In the genomic region with DNA sequence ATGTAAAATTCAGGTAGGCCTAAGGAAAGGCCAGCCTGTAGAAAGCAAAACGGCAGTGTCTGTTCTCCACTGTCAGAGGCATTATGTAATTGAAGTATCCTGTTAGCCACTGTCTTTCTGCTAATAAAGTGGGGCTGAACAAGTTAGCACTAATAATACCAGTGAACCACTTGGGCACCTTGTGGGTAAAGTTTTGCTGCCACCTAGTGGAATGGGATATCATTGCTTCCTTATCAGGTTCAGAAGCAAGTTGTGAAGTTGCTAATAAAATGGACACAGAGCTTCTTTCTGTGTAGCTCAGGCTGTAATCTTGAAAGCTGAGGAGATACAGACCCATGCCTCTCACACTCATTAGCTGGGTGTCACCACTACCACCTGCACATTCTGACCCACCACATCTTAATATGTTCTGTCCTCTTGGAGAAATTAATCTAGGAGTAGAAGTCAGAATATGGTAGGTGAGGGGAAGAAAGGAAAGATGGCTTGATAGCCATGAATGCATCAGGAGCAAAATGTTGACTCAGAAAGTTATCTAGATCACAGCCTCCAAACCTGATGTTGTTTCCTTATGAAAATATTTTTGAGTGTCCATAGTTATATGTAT, we compare ENCODE assay signal across 8 cellular contexts.
DNase-seq lines count a peak whose midpoint lies in the region; ATAC-seq, FAIRE-seq and TF ChIP-seq lines count a peak whose summit lies in the region.

No MANE protein-coding gene starts in this region.

- no peaks in the 10 kb centered on the region for H3K9me2 ChIP-seq in GM23248 (ENCODE audit: insufficient read depth)

- in situ Hi-C loops in GM23248 (cut with MboI): loop anchor here (5.0 to 10.0 kb wide), 2 partner anchors 51 to 316 kb away; no protein-coding TSS in a partner anchor
- in situ Hi-C loops in SK-MEL-5 (cut with HindIII; ENCODE audit: low pct_unique_long_range_greater_than_20kb, low sequenced_read_pairs): loop anchor here (25.0 kb wide), 1 partner anchor 336 kb away; no protein-coding TSS in a partner anchor
- in situ Hi-C loops in mammary epithelial cell (cut with MboI; ENCODE audit: low sequenced_read_pairs in 2 of 2): loop anchor here in 1 of 2 donors (25.0 kb wide), 1 partner anchor 1236 kb away; no protein-coding TSS in a partner anchor

- H3K9me3 ChIP-seq in GM23248 (ENCODE audit: low read depth) (no peaks in the 10 kb centered on the region), mammary epithelial cell (replicated peaks; ENCODE audit: insufficient read depth, low read length) (no peaks in the 10 kb centered on the region), keratinocyte (ENCODE audit: control insufficient read depth, low read depth, low read length) (no peaks in the 10 kb centered on the region)

- BruUV-seq in mammary epithelial cell (replicated peaks; lab: Mats Ljungman, UMichigan): no TSS peak

- CTCF ChIA-PET in mammary epithelial cell (lab: Charles Lee; ENCODE audit: low non-redundant PET): interaction anchor here (0.5 to 1.0 kb wide), 4 partner anchors 59 to 343 kb away, joined by 3 to 6 read pairs (median 4); no protein-coding TSS in a partner anchor

- no peak overlapping the region for H3K27ac ChIP-seq in GM23248
- H3K27ac ChIP-seq in mammary epithelial cell (ENCODE audit: insufficient read depth, low read depth, low read length): no peak overlapping the region
- no peak overlapping the region for H3K27ac ChIP-seq in keratinocyte (ENCODE audit: control insufficient read depth, insufficient read depth, low read length)

- FAIRE-seq in keratinocyte (lab: Jason Lieb, UNC): peak; percentile 93

- H4K20me1 ChIP-seq in GM23248 (ENCODE audit: insufficient read depth) (no peaks in the 10 kb centered on the region), mammary epithelial cell (ENCODE audit: insufficient read depth, low read length) (no peaks in the 10 kb centered on the region), keratinocyte (ENCODE audit: control insufficient read depth, extremely low read depth, insufficient read depth, low read length) (no peaks in the 10 kb centered on the region)

- no peak overlapping the region for H3K4me2 ChIP-seq in GM23248 (ENCODE audit: unreplicated experiment)
- no peak overlapping the region for H3K4me2 ChIP-seq in mammary epithelial cell (ENCODE audit: insufficient read depth, low read depth, low read length)
- H3K4me2 ChIP-seq in keratinocyte (ENCODE audit: control insufficient read depth, extremely low read depth, insufficient read depth, low read depth, low read length): no peak overlapping the region

- H3K79me2 ChIP-seq in GM23248 (ENCODE audit: insufficient read depth) (no peaks in the 10 kb centered on the region), mammary epithelial cell (ENCODE audit: insufficient read depth, low read length) (no peaks in the 10 kb centered on the region), keratinocyte (ENCODE audit: control insufficient read depth, insufficient read depth, low read length) (no peaks in the 10 kb centered on the region)

- intact Hi-C loops in mammary epithelial cell (cut with micrococcal nuclease): loop anchor here (1.0 to 10.0 kb wide), 3 partner anchors 59 to 551 kb away; no protein-coding TSS in a partner anchor

- H2AFZ ChIP-seq in GM23248 (no peak overlapping the region), mammary epithelial cell (ENCODE audit: low read depth, low read length) (no peak overlapping the region), keratinocyte (ENCODE audit: control insufficient read depth, low read length) (no peak overlapping the region)

- 0% methylated on average over 1 of the region's 1 CpG for WGBS in GM23248 (ENCODE audit: low coverage in 1 of 2, low lambda C conversion rate in 2 of 2, missing lambda C conversion rate in 2 of 2), 2 experiments
- 0% methylated on average over 1 of the region's 1 CpG for WGBS in mammary epithelial cell (ENCODE audit: low coverage, missing lambda C conversion rate)

- no peaks in the 10 kb centered on the region for H3K9me1 ChIP-seq in keratinocyte (ENCODE audit: control insufficient read depth, extremely low read depth, insufficient read depth, low read length)

- DNase-seq in ELR (ENCODE audit: low read depth): peak; percentile 80
- DNase-seq in GM23248: peak; percentile 67
- DNase-seq in NCI-H1048 (lab: John Stamatoyannopoulos, UW): peak; percentile 34
- DNase-seq in SK-MEL-5 (ENCODE audit: low read depth, low spot score): peak; percentile 90
- peak; percentile 59 for DNase-seq in mammary epithelial cell
- no peak for DNase-seq in keratinocyte (ENCODE audit: low read depth, low spot score)
- DNase-seq in stimulated activated CD8-positive, alpha-beta memory T cell treated with anti-CD3 and anti-CD28 coated beads, Interleukin-15, amount 100 ng/mL, for 1 hour (ENCODE audit: low read depth): peak; percentile 22

- TF ChIP-seq CTCF in mammary epithelial cell (conservative IDR thresholded peaks at IDR 0.05 in 1 of 2, IDR thresholded peaks at IDR 0.05 in 1 of 2; ENCODE audit: extremely low read depth in 1 of 2, insufficient read depth in 1 of 2, low read depth in 1 of 2, low read length in 2 of 2) (peak; percentile 86 to 87), keratinocyte (optimal IDR thresholded peaks at IDR 0.05 in 1 of 3, IDR thresholded peaks at IDR 0.05 in 1 of 3, conservative IDR thresholded peaks at IDR 0.05 in 1 of 3; ENCODE audit: extremely low read depth in 1 of 3, insufficient read depth in 2 of 3, low read length in 3 of 3) (peak; percentile 45 to 78 (median 77))

- H3K36me3 ChIP-seq in GM23248 (ENCODE audit: low read depth) (no peaks in the 10 kb centered on the region), mammary epithelial cell (ENCODE audit: insufficient read depth, low read length) (no peaks in the 10 kb centered on the region), keratinocyte (ENCODE audit: control insufficient read depth in 2 of 2, extremely low read depth in 1 of 2, insufficient read depth in 2 of 2, low read length in 2 of 2) (no peaks in the 10 kb centered on the region)

- dilution Hi-C loops in mammary epithelial cell (cut with HindIII; ENCODE audit: low sequenced_read_pairs) (no loop called here), keratinocyte (cut with MboI; ENCODE audit: extremely low pct_ligation_motif_present, low sequenced_read_pairs) (loop anchor here (25.0 kb wide), 1 partner anchor 336 kb away; no protein-coding TSS in a partner anchor)

- no peak overlapping the region for H3K4me3 ChIP-seq in GM23248
- no peak overlapping the region for H3K4me3 ChIP-seq in mammary epithelial cell (replicated peaks in 1 of 3; ENCODE audit: insufficient read depth in 1 of 3, low read depth in 2 of 3, low read length in 3 of 3)
- H3K4me3 ChIP-seq in keratinocyte (ENCODE audit: control insufficient read depth in 2 of 3, extremely low read depth in 1 of 3, insufficient read depth in 2 of 3, low read depth in 1 of 3, low read length in 3 of 3): no peak overlapping the region

- no peak overlapping the region for H3K9ac ChIP-seq in GM23248
- no peak overlapping the region for H3K9ac ChIP-seq in mammary epithelial cell (ENCODE audit: insufficient read depth, low read length)
- H3K9ac ChIP-seq in keratinocyte (ENCODE audit: control insufficient read depth, extremely low read depth, insufficient read depth, low read length): no peak overlapping the region

- H3F3A ChIP-seq in GM23248 (ENCODE audit: insufficient read depth): no peaks in the 10 kb centered on the region

- H3K4me1 ChIP-seq in GM23248 (ENCODE audit: insufficient read depth) (no peaks in the 10 kb centered on the region), mammary epithelial cell (ENCODE audit: insufficient read depth, low read length) (peaks cover 4% of the 10 kb centered on the region), keratinocyte (ENCODE audit: control insufficient read depth, extremely low read depth, insufficient read depth, low read length) (no peaks in the 10 kb centered on the region)

- H3K27me3 ChIP-seq in GM23248 (replicated peaks; ENCODE audit: insufficient read depth): peaks cover 5% of the 10 kb centered on the region; the same call in 1 of the 2 replicates
- peaks cover 15% of the 10 kb centered on the region for H3K27me3 ChIP-seq in mammary epithelial cell (ENCODE audit: insufficient read depth, low read length)
- H3K27me3 ChIP-seq in keratinocyte (ENCODE audit: control insufficient read depth, extremely low read depth, insufficient read depth, low read length): peaks cover 10% of the 10 kb centered on the region

- ATAC-seq in GM21528 (IDR thresholded peaks at IDR 0.05; ENCODE audit: low FRiP score, unreplicated experiment): no peak
